20 cellular contexts compared by ENCODE assay signal in genomic region chr11:47166368-47166767, GRCh38. TPM values are rescaled to one million over a fixed set of nuclear protein-coding genes. Genes with fewer than 3 reads are reported as not detected.
DNase-seq lines count a peak whose midpoint lies in the region; ATAC-seq, FAIRE-seq and TF ChIP-seq lines count a peak whose summit lies in the region.
"Had no signal": no experiment of that assay in that cellular context is flagged by ENCODE, and none has a peak within 500 bp of the region (broad histone marks: within the 10 kb centered on the region; RNA-seq: fewer than 3 reads in every experiment).

No MANE protein-coding gene starts in this region.

- H3K4me3 ChIP-seq in HepG2 (replicated peaks in 1 of 3; ENCODE audit: insufficient read depth in 1 of 3, low read depth in 2 of 3, low read length in 3 of 3) (no peak overlapping the region), right lobe of liver (no peak overlapping the region), GM12878 (no peak overlapping the region), neural progenitor cell (no peak overlapping the region), adrenal gland (no peak overlapping the region)
- H3K4me3 ChIP-seq: A549, GM23338 had no signal

- peaks cover 17% of the 10 kb centered on the region for H3K4me1 ChIP-seq in HepG2 (ENCODE audit: insufficient read depth, low read length)
- H3K4me1 ChIP-seq in right lobe of liver: peaks cover 0 to 10% (median 0%) of the 10 kb centered on the region in 4 donors
- no peaks in the 10 kb centered on the region for H3K4me1 ChIP-seq in GM12878 (ENCODE audit: control insufficient read depth, insufficient read depth, low read length)
- no peaks in the 10 kb centered on the region for H3K4me1 ChIP-seq in neural progenitor cell
- H3K4me1 ChIP-seq in adrenal gland (replicated peaks in 1 of 2): peaks cover 5 to 11% of the 10 kb centered on the region in 2 donors
- H3K4me1 ChIP-seq: A549 had no signal

- CTCF ChIA-PET in HepG2 (lab: Yijun Ruan, JAX; ENCODE audit: low intra/inter-chr PET ratio, low total read pairs): no interaction called here
- CTCF ChIA-PET in GM12878 (lab: Yijun Ruan, JAX): no interaction called here

- peaks cover 4% of the 10 kb centered on the region for H3K27me3 Mint-ChIP-seq in neural progenitor cell (ENCODE audit: insufficient read depth, low read depth)
- H3K27me3 Mint-ChIP-seq in type B pancreatic cell: no peaks in the 10 kb centered on the region
- H3K27me3 Mint-ChIP-seq: CD4-positive, alpha-beta memory T cell had no signal

- H3K36me3 ChIP-seq in HepG2 (replicated peaks in 1 of 2; ENCODE audit: control insufficient read depth in 1 of 2, insufficient read depth in 2 of 2, low read length in 2 of 2): peaks cover 38 to 65% of the 10 kb centered on the region in 2 experiments
- peaks cover 0 to 70% (median 43%) of the 10 kb centered on the region in 4 donors for H3K36me3 ChIP-seq in right lobe of liver
- peaks cover 44% of the 10 kb centered on the region in 2 experiments for H3K36me3 ChIP-seq in GM12878 (ENCODE audit: control insufficient read depth in 2 of 2, insufficient read depth in 2 of 2, low read length in 1 of 2)
- H3K36me3 ChIP-seq in neural progenitor cell: no peaks in the 10 kb centered on the region
- H3K36me3 ChIP-seq in adrenal gland (replicated peaks in 1 of 2): peaks cover 0 to 79% of the 10 kb centered on the region in 2 donors

- H3K27me3 ChIP-seq in HepG2 (ENCODE audit: control insufficient read depth in 1 of 2, insufficient read depth in 2 of 2, low read length in 2 of 2) (no peaks in the 10 kb centered on the region), right lobe of liver (no peaks in the 10 kb centered on the region), GM12878 (replicated peaks in 1 of 2; ENCODE audit: control insufficient read depth in 2 of 2, insufficient read depth in 2 of 2, low read length in 1 of 2) (no peaks in the 10 kb centered on the region), neural progenitor cell (no peaks in the 10 kb centered on the region), adrenal gland (no peaks in the 10 kb centered on the region)

- H4K20me1 ChIP-seq in HepG2 (ENCODE audit: insufficient read depth, low read length) (peaks cover 10% of the 10 kb centered on the region; the same call in 1 of the 2 replicates), GM12878 (ENCODE audit: control insufficient read depth, insufficient read depth) (peaks cover 4% of the 10 kb centered on the region; the same call in 1 of the 2 replicates), neural progenitor cell (ENCODE audit: low read depth) (peaks cover 16% of the 10 kb centered on the region)

- no peak for TF ChIP-seq RAD21 in HepG2 (CRISPR knock-in tag; IDR thresholded peaks at IDR 0.05)
- no peak for TF ChIP-seq RAD21 in GM12878 (IDR thresholded peaks at IDR 0.05; ENCODE audit: insufficient read depth, low read depth, low read length)

- H3K4me2 ChIP-seq in HepG2 (ENCODE audit: low read depth, low read length) (no peak overlapping the region), GM12878 (ENCODE audit: control insufficient read depth, insufficient read depth) (no peak overlapping the region), neural progenitor cell (no peak overlapping the region)
- H3K4me2 ChIP-seq: A549, GM23338 had no signal

- intact Hi-C loops in HepG2 (cut with micrococcal nuclease; ENCODE audit: unreplicated experiment): no loop called here
- intact Hi-C loops in right lobe of liver (cut with DNase I): loop anchor here in 1 of 2 donors (10.0 kb wide), 1 partner anchor 532 kb away; no protein-coding TSS in a partner anchor
- intact Hi-C loops in GM12878 (cut with micrococcal nuclease; ENCODE audit: unreplicated experiment): no loop called here
- intact Hi-C loops in adrenal gland (cut with DNase I): no loop called here

- TF ChIP-seq POLR2A in HepG2 (IDR thresholded peaks at IDR 0.05; ENCODE audit: insufficient read depth in 1 of 2, low read depth in 2 of 2, low read length in 2 of 2): no peak
- no peak for TF ChIP-seq POLR2A in right lobe of liver (IDR thresholded peaks at IDR 0.05)
- TF ChIP-seq POLR2A in GM12878 (IDR thresholded peaks at IDR 0.05; ENCODE audit: low read depth, low read length): 0 out of 2 replicates have a peak, but pooled peaks have one; percentile 17
- TF ChIP-seq POLR2A in adrenal gland (IDR thresholded peaks at IDR 0.05): no peak

- POLR2A ChIA-PET in HepG2 (lab: Yijun Ruan, JAX) (interaction anchor here (1.2 kb wide), 1 partner anchor 20 kb away, joined by 4 read pairs; no protein-coding TSS in a partner anchor), GM12878 (lab: Charles Lee) (no interaction called here)

- peaks cover 19% of the 10 kb centered on the region for H3K36me3 Mint-ChIP-seq in neural progenitor cell
- peaks cover 4% of the 10 kb centered on the region for H3K36me3 Mint-ChIP-seq in type B pancreatic cell

- BruUV-seq in HepG2 (replicated peaks; lab: Mats Ljungman, UMichigan) (no TSS peak), GM12878 (replicated peaks; lab: Mats Ljungman, UMichigan) (no TSS peak)

- DNase-seq in HepG2 (ENCODE audit: low spot score) (no peak), right lobe of liver (no peak), GM12878 (ENCODE audit: low read depth, low spot score) (no peak), neural progenitor cell (ENCODE audit: low spot score) (no peak), type B pancreatic cell (ENCODE audit: extremely low spot score, unreplicated experiment) (no peak), NCI-H146 treated with DMSO at 0.1 percent for 48 hours (lab: John Stamatoyannopoulos, UW; ENCODE audit: unreplicated experiment) (no peak), adrenal gland (no peak)
- DNase-seq: AML-193; CD4-positive, alpha-beta memory T cell; DMS153; DMS79; GDM1; HCEC 1CT; IMR-90 had no signal

- H3K9ac ChIP-seq in HepG2 (ENCODE audit: insufficient read depth, low read depth, low read length) (no peak overlapping the region), GM12878 (ENCODE audit: control insufficient read depth, insufficient read depth, low read length) (no peak overlapping the region), neural progenitor cell (no peak overlapping the region)

- H3K9me3 ChIP-seq in HepG2 (ENCODE audit: low read length) (no peaks in the 10 kb centered on the region), right lobe of liver (no peaks in the 10 kb centered on the region), GM12878 (replicated peaks; ENCODE audit: control insufficient read depth, insufficient read depth, low read length) (no peaks in the 10 kb centered on the region), neural progenitor cell (ENCODE audit: low read depth) (no peaks in the 10 kb centered on the region), adrenal gland (replicated peaks in 1 of 3) (no peaks in the 10 kb centered on the region)
- H3K9me3 ChIP-seq: A549 had no signal

- H3K79me2 ChIP-seq in HepG2 (ENCODE audit: insufficient read depth, low read length) (peaks cover 17% of the 10 kb centered on the region), GM12878 (ENCODE audit: control insufficient read depth, insufficient read depth, low read length) (no peaks in the 10 kb centered on the region), neural progenitor cell (ENCODE audit: low read depth) (peaks cover 23% of the 10 kb centered on the region)

- RAD21 ChIA-PET in GM12878 (lab: Charles Lee; ENCODE audit: unreplicated experiment): interaction anchor here (1.1 kb wide), 1 partner anchor 93 kb away, joined by 3 read pairs; no protein-coding TSS in a partner anchor

- FAIRE-seq in HepG2 (lab: Jason Lieb, UNC): no peak
- no peak for FAIRE-seq in GM12878 (lab: Jason Lieb, UNC)
- FAIRE-seq: A549, H54 had no signal

- H3K27ac ChIP-seq in HepG2 (ENCODE audit: extremely low read length, insufficient read depth, low read length) (no peak overlapping the region), right lobe of liver (no peak overlapping the region), GM12878 (ENCODE audit: control insufficient read depth, insufficient read depth) (no peak overlapping the region), neural progenitor cell (no peak overlapping the region), adrenal gland (no peak overlapping the region)
- H3K27ac ChIP-seq: A549, HL-60 had no signal

- H2AFZ ChIP-seq in HepG2 (ENCODE audit: low read length): no peak overlapping the region
- no peak overlapping the region for H2AFZ ChIP-seq in GM12878 (ENCODE audit: control insufficient read depth, low read depth, low read length)
- H2AFZ ChIP-seq in neural progenitor cell (replicated peaks): no peak overlapping the region
- H2AFZ ChIP-seq: GM23338 had no signal

- H3K4me1 Mint-ChIP-seq in neural progenitor cell (peaks cover 3% of the 10 kb centered on the region), type B pancreatic cell (ENCODE audit: unreplicated experiment) (no peaks in the 10 kb centered on the region)
- H3K4me1 Mint-ChIP-seq: CD14-positive monocyte had no signal

- H3K27ac Mint-ChIP-seq in neural progenitor cell (no peak overlapping the region), type B pancreatic cell (peak overlapping the region; percentile 41)
- H3K27ac Mint-ChIP-seq: GM23338 had no signal

- WGBS in HepG2 (ENCODE audit: low lambda C conversion rate): 80% methylated on average over 1 of the region's 5 CpGs
- WGBS in right lobe of liver (ENCODE audit: insufficient coverage, low coverage, low lambda C conversion rate, missing lambda C conversion rate): 96% methylated on average over 3 of the region's 5 CpGs
- WGBS in GM12878 (ENCODE audit: insufficient coverage, insufficient replicate concordance, low lambda C conversion rate, missing lambda C conversion rate): 88% methylated on average over 5 of the region's 5 CpGs
- WGBS in adrenal gland, 4 donors: 86 to 92% (median 89%) methylated on average over 5 of the region's 5 CpGs

- TF ChIP-seq EP300 in HepG2 (IDR thresholded peaks at IDR 0.05; ENCODE audit: low read depth in 2 of 2, low read length in 2 of 2) (no peak), HepG2 (CRISPR knock-in tag; IDR thresholded peaks at IDR 0.05; ENCODE audit: borderline replicate concordance) (no peak), GM12878 (IDR thresholded peaks at IDR 0.05; ENCODE audit: borderline replicate concordance in 1 of 2, control insufficient read depth in 1 of 2, low read depth in 2 of 2, low read length in 2 of 2) (no peak)

- in situ Hi-C loops in HepG2 (cut with HindIII; ENCODE audit: extremely low pct_ligation_motif_present, low pct_unique_long_range_greater_than_20kb) (no loop called here), GM12878 (cut with MboI) (no loop called here)

- SMC1A ChIA-PET in GM12878 (lab: Charles Lee; ENCODE audit: uncharacterized antibody, unreplicated experiment): no interaction called here

- ATAC-seq in HepG2 (no peak), right lobe of liver (no peak), GM12878 (no peak), HG03196 (IDR thresholded peaks at IDR 0.05; ENCODE audit: unreplicated experiment) (no peak)
- ATAC-seq: A549, GM23338 had no signal

- TF ChIP-seq CTCF in HepG2 (CRISPR knock-in tag; IDR thresholded peaks at IDR 0.05) (no peak), right lobe of liver (IDR thresholded peaks at IDR 0.05) (no peak), GM12878 (IDR thresholded peaks at IDR 0.05 in 2 of 3, conservative IDR thresholded peaks at IDR 0.05 in 1 of 3; ENCODE audit: control insufficient read depth in 2 of 3, extremely low read depth in 1 of 3, insufficient read depth in 1 of 3, low read depth in 3 of 3, low read length in 3 of 3) (no peak), neural progenitor cell (IDR thresholded peaks at IDR 0.05) (no peak), type B pancreatic cell (conservative IDR thresholded peaks at IDR 0.05) (no peak), adrenal gland (IDR thresholded peaks at IDR 0.05) (no peak)

- H3K4me3 Mint-ChIP-seq in neural progenitor cell (peak overlapping the region; percentile 50), type B pancreatic cell (no peak overlapping the region)
- H3K4me3 Mint-ChIP-seq: CD14-positive monocyte; CD4-positive, alpha-beta memory T cell; GM23338 had no signal

- H3K9me3 Mint-ChIP-seq in neural progenitor cell (no peaks in the 10 kb centered on the region), type B pancreatic cell (no peaks in the 10 kb centered on the region)
- H3K9me3 Mint-ChIP-seq: CD14-positive monocyte, GM23338 had no signal

- peaks cover 18% of the 10 kb centered on the region for H3F3A ChIP-seq in neural progenitor cell (ENCODE audit: low read depth)

RNA-seq across cellular contexts. Expression of gene ARFGAP2, which starts 10.3 kb away (rescaled TPM):
- 67.9 and 75.3 TPM in 2 replicates for total RNA-seq in HepG2 (2016; rRNA removed; fragmentation: Illumina TruSeq; extraction: Trizol)
- 26.0 and 28.5 TPM in 2 replicates for total RNA-seq in HepG2 (2016; cell fraction: cytosol; rRNA removed; fragmentation: Illumina TruSeq; extraction: Trizol; ENCODE audit: low read depth)
- total RNA-seq in HepG2 (2016; cell fraction: insoluble cytoplasmic fraction; rRNA removed; fragmentation: Illumina TruSeq; extraction: Trizol): 60.7 and 78.7 TPM in 2 replicates
- 25.6 and 29.2 TPM in 2 replicates for total RNA-seq in HepG2 (2016; cell fraction: membrane; rRNA removed; fragmentation: Illumina TruSeq; extraction: Trizol)
- total RNA-seq in HepG2 (2016; cell fraction: nucleus; rRNA removed; fragmentation: Illumina TruSeq; extraction: Trizol): 63.0 and 73.9 TPM in 2 replicates
- 32.3 and 40.5 TPM in 2 replicates for polyA plus RNA-seq in HepG2 (2011; rRNA removed)
- 49.9 and 52.5 TPM in 2 replicates for polyA plus RNA-seq in HepG2 (2011; cell fraction: cytosol; rRNA removed)
- 135 and 137 TPM in 2 replicates for polyA plus RNA-seq in HepG2 (2011; cell fraction: nucleus; rRNA removed)
- polyA plus RNA-seq in HepG2 (2012): 36.2 and 56.4 TPM in 2 replicates
- polyA plus RNA-seq in HepG2 (2016; cell fraction: cytosol; fragmentation: Illumina TruSeq; extraction: Trizol; ENCODE audit: low read depth): 5.1 and 6.2 TPM in 2 replicates
- polyA plus RNA-seq in HepG2 (2016; cell fraction: insoluble cytoplasmic fraction; fragmentation: Illumina TruSeq; extraction: Trizol; ENCODE audit: low read depth): 34.1 and 42.3 TPM in 2 replicates
- polyA plus RNA-seq in HepG2 (2016; cell fraction: membrane; fragmentation: Illumina TruSeq; extraction: Trizol; ENCODE audit: low read depth): 10.4 and 11.9 TPM in 2 replicates
- polyA plus RNA-seq in HepG2 (2016; cell fraction: nucleus; fragmentation: Illumina TruSeq; extraction: Trizol; ENCODE audit: insufficient read depth, low read depth): 93.3 and 105 TPM in 2 replicates
- 128 and 215 TPM in 2 replicates for polyA minus RNA-seq in HepG2 (2011; rRNA and poly(A)+ RNA removed; ENCODE audit: low replicate concordance)
- polyA minus RNA-seq in HepG2 (2011; cell fraction: cytosol; rRNA and poly(A)+ RNA removed): 18.9 and 27.2 TPM in 2 replicates
- 108 and 119 TPM in 2 replicates for polyA minus RNA-seq in HepG2 (2011; cell fraction: nucleus; rRNA and poly(A)+ RNA removed)
- 10 to 100 TPM; 37.7 to 64.4 (median 62.1) TPM for total RNA-seq in right lobe of liver
- 293 and 339 TPM in 2 replicates for total RNA-seq in GM12878 (2013; cell fraction: nucleolus; rRNA removed)
- 77.6 and 82.8 TPM in 2 replicates for total RNA-seq in GM12878 (2014; rRNA removed)
- 59.7 and 64.4 TPM in 2 replicates for total RNA-seq in GM12878 (2014; rRNA removed; fragmentation: Illumina TruSeq; extraction: Trizol)
- total RNA-seq in GM12878 (2021): 75.7 and 79.0 TPM in 2 replicates
- polyA plus RNA-seq in GM12878 (2011; ENCODE audit: low read depth): 108 TPM
- 45.9 and 59.3 TPM in 2 replicates for polyA plus RNA-seq in GM12878 (2011; rRNA removed)
- polyA plus RNA-seq in GM12878 (2011; cell fraction: cytosol; rRNA removed): 114 and 122 TPM in 2 replicates
- polyA plus RNA-seq in GM12878 (2011; cell fraction: nucleus; rRNA removed): 108 and 146 TPM in 2 replicates
- 45.1 and 63.9 TPM in 2 replicates for polyA plus RNA-seq in GM12878 (2012)
- 64.5 and 100 TPM in 2 replicates for polyA plus RNA-seq in GM12878 (2014; fragmentation: Illumina TruSeq; extraction: Trizol)
- 10 to 100 TPM; 20.9 to 25.0 TPM for polyA plus RNA-seq in GM12878 (2014; fragmentation: Nextera tagmentation; extraction: Ambion mirVana)
- 72.8 and 75.4 TPM in 2 replicates for polyA plus RNA-seq in GM12878 (2014; rRNA removed)
- polyA plus RNA-seq in GM12878 (2016; fragmentation: Nextera tagmentation; extraction: Ambion mirVana): 10 to 100 TPM; 79.2 to 91.4 TPM
- 83.6 and 138 TPM in 2 replicates for polyA minus RNA-seq in GM12878 (2011; rRNA and poly(A)+ RNA removed)
- 20.4 and 24.9 TPM in 2 replicates for polyA minus RNA-seq in GM12878 (2011; cell fraction: cytosol; rRNA and poly(A)+ RNA removed)
- polyA minus RNA-seq in GM12878 (2011; cell fraction: nucleus; rRNA and poly(A)+ RNA removed): 70.6 and 134 TPM in 2 replicates
- 95.0 and 160 TPM in 2 replicates for total RNA-seq in neural progenitor cell (ENCODE audit: low replicate concordance)
- total RNA-seq in type B pancreatic cell (ENCODE audit: low replicate concordance): 99.9 and 103 TPM in 2 replicates
- 100 to 1,000 TPM in 5 of 8 donors, 10 to 100 TPM in 3; 74.4 to 411 (median 116) TPM for total RNA-seq in adrenal gland
- 10 to 100 TPM; 72.3 to 92.6 (median 91.1) TPM for polyA plus RNA-seq in adrenal gland

RNA-seq across cellular contexts. Expression of gene PACSIN3, which starts 19.9 kb away (rescaled TPM):
- 86.4 and 93.3 TPM in 2 replicates for total RNA-seq in HepG2 (2016; rRNA removed; fragmentation: Illumina TruSeq; extraction: Trizol)
- total RNA-seq in HepG2 (2016; cell fraction: cytosol; rRNA removed; fragmentation: Illumina TruSeq; extraction: Trizol; ENCODE audit: low read depth): 23.5 and 25.6 TPM in 2 replicates
- total RNA-seq in HepG2 (2016; cell fraction: insoluble cytoplasmic fraction; rRNA removed; fragmentation: Illumina TruSeq; extraction: Trizol): 85.9 and 101 TPM in 2 replicates
- 44.9 and 52.0 TPM in 2 replicates for total RNA-seq in HepG2 (2016; cell fraction: membrane; rRNA removed; fragmentation: Illumina TruSeq; extraction: Trizol)
- 48.3 and 58.6 TPM in 2 replicates for total RNA-seq in HepG2 (2016; cell fraction: nucleus; rRNA removed; fragmentation: Illumina TruSeq; extraction: Trizol)
- 47.9 and 56.8 TPM in 2 replicates for polyA plus RNA-seq in HepG2 (2011; rRNA removed)
- polyA plus RNA-seq in HepG2 (2011; cell fraction: cytosol; rRNA removed): 46.8 and 58.3 TPM in 2 replicates
- 69.7 and 70.5 TPM in 2 replicates for polyA plus RNA-seq in HepG2 (2011; cell fraction: nucleus; rRNA removed)
- 37.6 and 45.0 TPM in 2 replicates for polyA plus RNA-seq in HepG2 (2012)
- 19.9 and 22.2 TPM in 2 replicates for polyA plus RNA-seq in HepG2 (2016; cell fraction: cytosol; fragmentation: Illumina TruSeq; extraction: Trizol; ENCODE audit: low read depth)
- polyA plus RNA-seq in HepG2 (2016; cell fraction: insoluble cytoplasmic fraction; fragmentation: Illumina TruSeq; extraction: Trizol; ENCODE audit: low read depth): 75.8 and 91.5 TPM in 2 replicates
- polyA plus RNA-seq in HepG2 (2016; cell fraction: membrane; fragmentation: Illumina TruSeq; extraction: Trizol; ENCODE audit: low read depth): 36.6 and 40.8 TPM in 2 replicates
- 92.3 and 96.2 TPM in 2 replicates for polyA plus RNA-seq in HepG2 (2016; cell fraction: nucleus; fragmentation: Illumina TruSeq; extraction: Trizol; ENCODE audit: insufficient read depth, low read depth)
- 46.1 and 86.9 TPM in 2 replicates for polyA minus RNA-seq in HepG2 (2011; rRNA and poly(A)+ RNA removed; ENCODE audit: low replicate concordance)
- polyA minus RNA-seq in HepG2 (2011; cell fraction: cytosol; rRNA and poly(A)+ RNA removed): 31.6 and 35.2 TPM in 2 replicates
- 26.5 and 27.4 TPM in 2 replicates for polyA minus RNA-seq in HepG2 (2011; cell fraction: nucleus; rRNA and poly(A)+ RNA removed)
- 10 to 100 TPM in 5 of 6 experiments, 1 to 10 TPM in 1; 9.6 to 31.1 (median 25.0) TPM for total RNA-seq in right lobe of liver
- total RNA-seq in GM12878 (2013; cell fraction: nucleolus; rRNA removed): 0.34 and 0.84 TPM in 2 replicates
- total RNA-seq in GM12878 (2014; rRNA removed): 0.23 and 0.60 TPM in 2 replicates
- 0.22 and 0.55 TPM in 2 replicates for total RNA-seq in GM12878 (2014; rRNA removed; fragmentation: Illumina TruSeq; extraction: Trizol)
- 0.43 and 0.82 TPM in 2 replicates for total RNA-seq in GM12878 (2021)
- polyA plus RNA-seq in GM12878 (2011; ENCODE audit: low read depth): 0.18 TPM
- 0.12 and 0.16 TPM in 2 replicates for polyA plus RNA-seq in GM12878 (2011; rRNA removed)
- 0.15 and 0.20 TPM in 2 replicates for polyA plus RNA-seq in GM12878 (2011; cell fraction: cytosol; rRNA removed)
- polyA plus RNA-seq in GM12878 (2011; cell fraction: nucleus; rRNA removed): 0.16 and 0.22 TPM in 2 replicates
- 0.83 and 0.86 TPM in 2 replicates for polyA plus RNA-seq in GM12878 (2012)
- 0.18 TPM in 1 of 2 replicates, not detected in the other for polyA plus RNA-seq in GM12878 (2014; fragmentation: Illumina TruSeq; extraction: Trizol)
- polyA plus RNA-seq in GM12878 (2014; fragmentation: Nextera tagmentation; extraction: Ambion mirVana): under 1 TPM in 1 of 2 experiments, not detected in 1; 0.05 TPM
- polyA plus RNA-seq in GM12878 (2014; rRNA removed): 0.38 and 0.60 TPM in 2 replicates
- under 1 TPM; 0.09 to 0.55 TPM for polyA plus RNA-seq in GM12878 (2016; fragmentation: Nextera tagmentation; extraction: Ambion mirVana)
- polyA minus RNA-seq in GM12878 (2011; rRNA and poly(A)+ RNA removed): 0.21 TPM in 1 of 2 replicates, not detected in the other
- 4.0 and 4.9 TPM in 2 replicates for polyA minus RNA-seq in GM12878 (2011; cell fraction: cytosol; rRNA and poly(A)+ RNA removed)
- 0.85 and 1.3 TPM in 2 replicates for polyA minus RNA-seq in GM12878 (2011; cell fraction: nucleus; rRNA and poly(A)+ RNA removed)
- total RNA-seq in neural progenitor cell (ENCODE audit: low replicate concordance): 7.1 and 11.2 TPM in 2 replicates
- 52.5 and 77.2 TPM in 2 replicates for total RNA-seq in type B pancreatic cell (ENCODE audit: low replicate concordance)
- total RNA-seq in adrenal gland: 100 to 1,000 TPM in 6 of 8 donors, 10 to 100 TPM in 2; 96.3 to 211 (median 110) TPM
- polyA plus RNA-seq in adrenal gland: 10 to 100 TPM; 49.4 to 78.9 (median 73.7) TPM
- polyA plus RNA-seq: CD14-positive monocyte had no signal

RNA-seq across cellular contexts. Expression of gene DDB2, which starts 48.4 kb away (rescaled TPM):
- 83.4 and 88.1 TPM in 2 replicates for total RNA-seq in HepG2 (2016; rRNA removed; fragmentation: Illumina TruSeq; extraction: Trizol)
- total RNA-seq in HepG2 (2016; cell fraction: cytosol; rRNA removed; fragmentation: Illumina TruSeq; extraction: Trizol; ENCODE audit: low read depth): 42.2 and 43.5 TPM in 2 replicates
- total RNA-seq in HepG2 (2016; cell fraction: insoluble cytoplasmic fraction; rRNA removed; fragmentation: Illumina TruSeq; extraction: Trizol): 83.5 and 97.1 TPM in 2 replicates
- total RNA-seq in HepG2 (2016; cell fraction: membrane; rRNA removed; fragmentation: Illumina TruSeq; extraction: Trizol): 57.3 and 60.8 TPM in 2 replicates
- 58.4 and 60.1 TPM in 2 replicates for total RNA-seq in HepG2 (2016; cell fraction: nucleus; rRNA removed; fragmentation: Illumina TruSeq; extraction: Trizol)
- polyA plus RNA-seq in HepG2 (2011; rRNA removed): 66.8 and 71.4 TPM in 2 replicates
- polyA plus RNA-seq in HepG2 (2011; cell fraction: cytosol; rRNA removed): 52.8 and 58.0 TPM in 2 replicates
- polyA plus RNA-seq in HepG2 (2011; cell fraction: nucleus; rRNA removed): 181 and 193 TPM in 2 replicates
- 46.8 and 59.0 TPM in 2 replicates for polyA plus RNA-seq in HepG2 (2012)
- 33.5 and 35.4 TPM in 2 replicates for polyA plus RNA-seq in HepG2 (2016; cell fraction: cytosol; fragmentation: Illumina TruSeq; extraction: Trizol; ENCODE audit: low read depth)
- 91.3 and 93.6 TPM in 2 replicates for polyA plus RNA-seq in HepG2 (2016; cell fraction: insoluble cytoplasmic fraction; fragmentation: Illumina TruSeq; extraction: Trizol; ENCODE audit: low read depth)
- 43.2 and 43.8 TPM in 2 replicates for polyA plus RNA-seq in HepG2 (2016; cell fraction: membrane; fragmentation: Illumina TruSeq; extraction: Trizol; ENCODE audit: low read depth)
- polyA plus RNA-seq in HepG2 (2016; cell fraction: nucleus; fragmentation: Illumina TruSeq; extraction: Trizol; ENCODE audit: insufficient read depth, low read depth): 125 and 136 TPM in 2 replicates
- 62.5 and 94.9 TPM in 2 replicates for polyA minus RNA-seq in HepG2 (2011; rRNA and poly(A)+ RNA removed; ENCODE audit: low replicate concordance)
- 19.2 and 26.2 TPM in 2 replicates for polyA minus RNA-seq in HepG2 (2011; cell fraction: cytosol; rRNA and poly(A)+ RNA removed)
- polyA minus RNA-seq in HepG2 (2011; cell fraction: nucleus; rRNA and poly(A)+ RNA removed): 62.4 and 65.9 TPM in 2 replicates
- total RNA-seq in right lobe of liver: 10 to 100 TPM; 13.1 to 24.2 (median 13.8) TPM
- 320 and 324 TPM in 2 replicates for total RNA-seq in GM12878 (2013; cell fraction: nucleolus; rRNA removed)
- total RNA-seq in GM12878 (2014; rRNA removed): 114 and 121 TPM in 2 replicates
- total RNA-seq in GM12878 (2014; rRNA removed; fragmentation: Illumina TruSeq; extraction: Trizol): 109 and 112 TPM in 2 replicates
- 105 and 116 TPM in 2 replicates for total RNA-seq in GM12878 (2021)
- polyA plus RNA-seq in GM12878 (2011; ENCODE audit: low read depth): 126 TPM
- polyA plus RNA-seq in GM12878 (2011; rRNA removed): 168 and 187 TPM in 2 replicates
- 192 and 212 TPM in 2 replicates for polyA plus RNA-seq in GM12878 (2011; cell fraction: cytosol; rRNA removed)
- polyA plus RNA-seq in GM12878 (2011; cell fraction: nucleus; rRNA removed): 381 and 470 TPM in 2 replicates
- 107 and 126 TPM in 2 replicates for polyA plus RNA-seq in GM12878 (2012)
- 110 and 118 TPM in 2 replicates for polyA plus RNA-seq in GM12878 (2014; fragmentation: Illumina TruSeq; extraction: Trizol)
- polyA plus RNA-seq in GM12878 (2014; fragmentation: Nextera tagmentation; extraction: Ambion mirVana): 100 to 1,000 TPM in 1 of 2 experiments, 10 to 100 TPM in 1; 94.2 to 127 TPM
- 134 and 151 TPM in 2 replicates for polyA plus RNA-seq in GM12878 (2014; rRNA removed)
- polyA plus RNA-seq in GM12878 (2016; fragmentation: Nextera tagmentation; extraction: Ambion mirVana): 100 to 1,000 TPM; 155 to 157 TPM
- polyA minus RNA-seq in GM12878 (2011; rRNA and poly(A)+ RNA removed): 105 and 157 TPM in 2 replicates
- polyA minus RNA-seq in GM12878 (2011; cell fraction: cytosol; rRNA and poly(A)+ RNA removed): 40.4 and 42.6 TPM in 2 replicates
- polyA minus RNA-seq in GM12878 (2011; cell fraction: nucleus; rRNA and poly(A)+ RNA removed): 99.4 and 119 TPM in 2 replicates
- 61.4 and 76.9 TPM in 2 replicates for total RNA-seq in neural progenitor cell (ENCODE audit: low replicate concordance)
- total RNA-seq in type B pancreatic cell (ENCODE audit: low replicate concordance): 40.0 and 50.1 TPM in 2 replicates
- total RNA-seq in adrenal gland: 100 to 1,000 TPM in 1 of 8 donors, 10 to 100 TPM in 7; 35.8 to 121 (median 58.5) TPM
- 100 to 1,000 TPM in 1 of 3 donors, 10 to 100 TPM in 2; 48.3 to 128 (median 54.9) TPM for polyA plus RNA-seq in adrenal gland

Comparison
In these comparisons a context has a peak if more than half of its experiments do, and no peak if none do; other contexts are left out.
1. Of the 75 proteins assayed by ChIP-seq in both HepG2 and GM12878: peak only in HepG2: ZNF687; only in GM12878: POLR2A; in both: none; in neither: 73.